In the genomic region with DNA sequence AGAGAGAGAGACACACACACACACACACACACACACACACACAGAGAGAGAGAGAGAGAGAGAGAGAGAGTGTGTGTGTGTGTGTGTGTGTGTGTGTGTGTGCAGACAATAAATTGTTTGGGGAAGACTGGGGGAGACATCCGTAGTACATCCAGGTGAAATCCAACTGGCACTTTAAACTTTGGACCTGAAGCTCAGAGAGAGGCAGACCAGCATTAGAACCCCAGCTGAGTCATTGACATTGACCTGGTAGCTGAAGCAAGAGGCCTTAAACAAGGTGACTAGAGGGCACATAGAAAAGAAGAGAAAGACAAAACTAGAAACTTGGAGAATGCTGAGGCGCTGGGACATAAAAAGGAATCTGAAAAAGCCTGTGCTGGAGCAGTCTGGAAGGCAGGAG, we compare ENCODE assay signal across 1 cellular context.
TF ChIP-seq lines count a peak whose summit lies in the region.

No MANE protein-coding gene starts in this region.

TF ChIP-seq in HepG2, 621 proteins besides CTCF, POLR2A, EP300 and RAD21 (continued from another document):
- TF ChIP-seq, protein P1, sequence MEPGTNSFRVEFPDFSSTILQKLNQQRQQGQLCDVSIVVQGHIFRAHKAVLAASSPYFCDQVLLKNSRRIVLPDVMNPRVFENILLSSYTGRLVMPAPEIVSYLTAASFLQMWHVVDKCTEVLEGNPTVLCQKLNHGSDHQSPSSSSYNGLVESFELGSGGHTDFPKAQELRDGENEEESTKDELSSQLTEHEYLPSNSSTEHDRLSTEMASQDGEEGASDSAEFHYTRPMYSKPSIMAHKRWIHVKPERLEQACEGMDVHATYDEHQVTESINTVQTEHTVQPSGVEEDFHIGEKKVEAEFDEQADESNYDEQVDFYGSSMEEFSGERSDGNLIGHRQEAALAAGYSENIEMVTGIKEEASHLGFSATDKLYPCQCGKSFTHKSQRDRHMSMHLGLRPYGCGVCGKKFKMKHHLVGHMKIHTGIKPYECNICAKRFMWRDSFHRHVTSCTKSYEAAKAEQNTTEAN (CRISPR knock-in tag; conservative IDR thresholded peaks at IDR 0.05), result 0 out of 2 replicates have a peak, but pooled peaks have one; percentile 32
- TF ChIP-seq ZNF619 (CRISPR knock-in tag; IDR thresholded peaks at IDR 0.05) (no peak), ZNF589 (CRISPR knock-in tag; conservative IDR thresholded peaks at IDR 0.05) (no peak), MEIS1 (CRISPR knock-in tag; IDR thresholded peaks at IDR 0.05; ENCODE audit: borderline replicate concordance) (no peak), ZNF407 (CRISPR knock-in tag; IDR thresholded peaks at IDR 0.05; ENCODE audit: not compliant biosample characterization) (no peak), ZNF354B (CRISPR knock-in tag; IDR thresholded peaks at IDR 0.05) (no peak), MIER2 (CRISPR knock-in tag; IDR thresholded peaks at IDR 0.05) (no peak), KDM4B (CRISPR knock-in tag; IDR thresholded peaks at IDR 0.05) (no peak), SIX1 (CRISPR knock-in tag; IDR thresholded peaks at IDR 0.05; ENCODE audit: borderline replicate concordance) (no peak), SOX13 (IDR thresholded peaks at IDR 0.05) (no peak), SOX13 (CRISPR knock-in tag; conservative IDR thresholded peaks at IDR 0.05 in 1 of 2, IDR thresholded peaks at IDR 0.05 in 1 of 2) (0 out of 4 replicates have a peak, but pooled peaks of 1 of the 2 experiments have one; percentile 20), ZNF766 (CRISPR knock-in tag; IDR thresholded peaks at IDR 0.05; ENCODE audit: borderline replicate concordance) (no peak), CBFB (CRISPR knock-in tag; IDR thresholded peaks at IDR 0.05) (no peak), MXD3 (CRISPR knock-in tag; IDR thresholded peaks at IDR 0.05) (no peak), EZH2 (conservative IDR thresholded peaks at IDR 0.05; ENCODE audit: low read depth, low read length) (no peak), SOX6 (IDR thresholded peaks at IDR 0.05) (no peak), SOX6 (CRISPR knock-in tag; IDR thresholded peaks at IDR 0.05) (peak; percentile 50), CREM (IDR thresholded peaks at IDR 0.05) (no peak), CREM (CRISPR knock-in tag; IDR thresholded peaks at IDR 0.05) (no peak), SMAD9 (CRISPR knock-in tag; IDR thresholded peaks at IDR 0.05) (no peak), POGZ (CRISPR knock-in tag; IDR thresholded peaks at IDR 0.05) (0 out of 2 replicates have a peak, but pooled peaks have one; percentile 25), ZNF496 (CRISPR knock-in tag; IDR thresholded peaks at IDR 0.05; ENCODE audit: insufficient replicate concordance) (no peak), FOSL2 (CRISPR knock-in tag; IDR thresholded peaks at IDR 0.05) (peak; percentile 78), DR1 (CRISPR knock-in tag; IDR thresholded peaks at IDR 0.05) (no peak)
- TF ChIP-seq, protein P2, sequence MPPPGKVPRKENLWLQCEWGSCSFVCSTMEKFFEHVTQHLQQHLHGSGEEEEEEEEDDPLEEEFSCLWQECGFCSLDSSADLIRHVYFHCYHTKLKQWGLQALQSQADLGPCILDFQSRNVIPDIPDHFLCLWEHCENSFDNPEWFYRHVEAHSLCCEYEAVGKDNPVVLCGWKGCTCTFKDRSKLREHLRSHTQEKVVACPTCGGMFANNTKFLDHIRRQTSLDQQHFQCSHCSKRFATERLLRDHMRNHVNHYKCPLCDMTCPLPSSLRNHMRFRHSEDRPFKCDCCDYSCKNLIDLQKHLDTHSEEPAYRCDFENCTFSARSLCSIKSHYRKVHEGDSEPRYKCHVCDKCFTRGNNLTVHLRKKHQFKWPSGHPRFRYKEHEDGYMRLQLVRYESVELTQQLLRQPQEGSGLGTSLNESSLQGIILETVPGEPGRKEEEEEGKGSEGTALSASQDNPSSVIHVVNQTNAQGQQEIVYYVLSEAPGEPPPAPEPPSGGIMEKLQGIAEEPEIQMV (CRISPR knock-in tag; IDR thresholded peaks at IDR 0.05; ENCODE audit: low read depth), result no peak
- TF ChIP-seq, protein P3, sequence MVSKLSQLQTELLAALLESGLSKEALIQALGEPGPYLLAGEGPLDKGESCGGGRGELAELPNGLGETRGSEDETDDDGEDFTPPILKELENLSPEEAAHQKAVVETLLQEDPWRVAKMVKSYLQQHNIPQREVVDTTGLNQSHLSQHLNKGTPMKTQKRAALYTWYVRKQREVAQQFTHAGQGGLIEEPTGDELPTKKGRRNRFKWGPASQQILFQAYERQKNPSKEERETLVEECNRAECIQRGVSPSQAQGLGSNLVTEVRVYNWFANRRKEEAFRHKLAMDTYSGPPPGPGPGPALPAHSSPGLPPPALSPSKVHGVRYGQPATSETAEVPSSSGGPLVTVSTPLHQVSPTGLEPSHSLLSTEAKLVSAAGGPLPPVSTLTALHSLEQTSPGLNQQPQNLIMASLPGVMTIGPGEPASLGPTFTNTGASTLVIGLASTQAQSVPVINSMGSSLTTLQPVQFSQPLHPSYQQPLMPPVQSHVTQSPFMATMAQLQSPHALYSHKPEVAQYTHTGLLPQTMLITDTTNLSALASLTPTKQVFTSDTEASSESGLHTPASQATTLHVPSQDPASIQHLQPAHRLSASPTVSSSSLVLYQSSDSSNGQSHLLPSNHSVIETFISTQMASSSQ (IDR thresholded peaks at IDR 0.05; ENCODE audit: low read depth), result no peak
- TF ChIP-seq, protein P3 (CRISPR knock-in tag; IDR thresholded peaks at IDR 0.05; ENCODE audit: borderline replicate concordance), result no peak
